Comparison of ENCODE assay signal across 13 cellular contexts in genomic region chr12:65619018-65619417, GRCh38.
"Had no signal": no experiment of that assay in that cellular context is flagged by ENCODE, and none has a peak within 500 bp of the region (broad histone marks: within the 10 kb centered on the region; RNA-seq: fewer than 3 reads in every experiment).

No MANE protein-coding gene starts in this region.

- ATAC-seq: activated T-helper 17 cell treated with anti-CD3 and anti-CD28 coated beads, Interleukin-2, amount 50 U/mL, for 72 hours; left colon; natural killer cell; right cardiac atrium; stimulated activated memory B cell treated with anti-CD40 and anti-IgM and Interleukin-4, amounts not matched to agents 10 μg/mL and 1 μg/mL and 100 μg/mL, for 72 hours; T-cell had no signal

- H3K4me3 Mint-ChIP-seq: activated naive CD4-positive, alpha-beta T cell treated with anti-CD3 and anti-CD28 coated beads, Interleukin-2, amount 50 U/mL, for 24 hours; activated T-helper 17 cell treated with anti-CD3 and anti-CD28 coated beads, Interleukin-2, amount 50 U/mL, for 72 hours; natural killer cell; stimulated activated memory B cell treated with anti-CD40 and anti-IgM and Interleukin-4, amounts not matched to agents 10 μg/mL and 1 μg/mL and 100 μg/mL, for 72 hours; T-cell had no signal

- H3K36me3 Mint-ChIP-seq: activated naive CD4-positive, alpha-beta T cell treated with anti-CD3 and anti-CD28 coated beads, Interleukin-2, amount 50 U/mL, for 24 hours; natural killer cell; stimulated activated memory B cell treated with anti-CD40 and anti-IgM and Interleukin-4, amounts not matched to agents 10 μg/mL and 1 μg/mL and 100 μg/mL, for 72 hours; T-cell had no signal

- DNase-seq: foreskin melanocyte, head of caudate nucleus, left colon, natural killer cell, nucleus accumbens, right cardiac atrium, small intestine, T-cell, T1000 had no signal

- H3K9me3 Mint-ChIP-seq: activated T-helper 17 cell treated with anti-CD3 and anti-CD28 coated beads, Interleukin-2, amount 50 U/mL, for 72 hours; natural killer cell had no signal

- H3K27ac Mint-ChIP-seq: activated naive CD4-positive, alpha-beta T cell treated with anti-CD3 and anti-CD28 coated beads, Interleukin-2, amount 50 U/mL, for 24 hours; activated T-helper 17 cell treated with anti-CD3 and anti-CD28 coated beads, Interleukin-2, amount 50 U/mL, for 72 hours; natural killer cell; progenitor cell of endocrine pancreas; stimulated activated memory B cell treated with anti-CD40 and anti-IgM and Interleukin-4, amounts not matched to agents 10 μg/mL and 1 μg/mL and 100 μg/mL, for 72 hours; T-cell had no signal

- H3K4me1 Mint-ChIP-seq: activated naive CD4-positive, alpha-beta T cell treated with anti-CD3 and anti-CD28 coated beads, Interleukin-2, amount 50 U/mL, for 24 hours; activated T-helper 17 cell treated with anti-CD3 and anti-CD28 coated beads, Interleukin-2, amount 50 U/mL, for 72 hours; natural killer cell; stimulated activated memory B cell treated with anti-CD40 and anti-IgM and Interleukin-4, amounts not matched to agents 10 μg/mL and 1 μg/mL and 100 μg/mL, for 72 hours; T-cell had no signal
